Comparison of ENCODE assay signal across 4 cellular contexts in genomic region chr5:64225286-64225981, GRCh38. TPM values are rescaled to one million over a fixed set of nuclear protein-coding genes. Genes with fewer than 3 reads are reported as not detected.
"Had no signal": no experiment of that assay in that cellular context is flagged by ENCODE, and none has a peak within 500 bp of the region (broad histone marks: within the 10 kb centered on the region; RNA-seq: fewer than 3 reads in every experiment).

No MANE protein-coding gene starts in this region.

RNA-seq across cellular contexts. Expression of gene RNF180, which starts 59.8 kb away (rescaled TPM):
- total RNA-seq: naive thymus-derived CD4-positive, alpha-beta T cell; naive thymus-derived CD8-positive, alpha-beta T cell; natural killer cell; natural killer cell treated with Interleukin-12 subunit alpha and Interleukin-12 subunit beta and Interleukin-15 and Interleukin-18, amount 100 ng/mL, for 72 hours had no signal
- polyA plus RNA-seq: naive thymus-derived CD4-positive, alpha-beta T cell; naive thymus-derived CD8-positive, alpha-beta T cell had no signal
